Comparison of ENCODE assay signal across 12 cellular contexts in genomic region chr5:69502375-69503143, GRCh38. TPM values are rescaled to one million over a fixed set of nuclear protein-coding genes. Genes with fewer than 3 reads are reported as not detected.
DNase-seq lines count a peak whose midpoint lies in the region; ATAC-seq, FAIRE-seq and TF ChIP-seq lines count a peak whose summit lies in the region.
"Had no signal": no experiment of that assay in that cellular context is flagged by ENCODE, and none has a peak within 500 bp of the region (broad histone marks: within the 10 kb centered on the region; RNA-seq: fewer than 3 reads in every experiment).

No MANE protein-coding gene starts in this region.

- ATAC-seq in HG03159 (IDR thresholded peaks at IDR 0.05; ENCODE audit: unreplicated experiment) (no peak), left cardiac atrium (no peak), GM21528 (IDR thresholded peaks at IDR 0.05; ENCODE audit: low FRiP score, unreplicated experiment) (no peak)

- 48 to 58% (median 51%) methylated on average over 7 of the region's 7 CpGs for WGBS in small intestine, 3 donors

- H3K27me3 ChIP-seq in SJCRH30 (no peaks in the 10 kb centered on the region), small intestine (ENCODE audit: control insufficient read depth in 2 of 2, insufficient read depth in 2 of 2, low read length in 2 of 2) (no peaks in the 10 kb centered on the region)

- peak overlapping the region; percentile 90 for H3K27ac ChIP-seq in SJCRH30
- H3K27ac ChIP-seq in small intestine (ENCODE audit: low read depth in 1 of 2, low read length in 1 of 2) = peak overlapping the region; percentile 11 to 64

- intact Hi-C loops in left cardiac atrium (cut with DNase I) = no loop called here

- H3K9me3 ChIP-seq in SJCRH30 (replicated peaks) (no peaks in the 10 kb centered on the region), small intestine (ENCODE audit: control insufficient read depth, low read depth) (no peaks in the 10 kb centered on the region)

- no peak for FAIRE-seq in small intestine (lab: Jason Lieb, UNC)

- H3K36me3 ChIP-seq in SJCRH30 = no peaks in the 10 kb centered on the region
- H3K36me3 ChIP-seq in small intestine (ENCODE audit: control insufficient read depth in 2 of 2, insufficient read depth in 2 of 2, low read length in 2 of 2) = peaks cover 0 to 10% of the 10 kb centered on the region in 2 donors

- DNase-seq in H4 (ENCODE audit: low spot score) (peak; percentile 61), SJCRH30 (peak in 1 of 2 experiments; percentile 61), fibroblast of villous mesenchyme (ENCODE audit: low read depth) (peak; percentile 56), small intestine (peak; percentile 58), NCI-H2107 (lab: John Stamatoyannopoulos, UW) (no peak), left cardiac atrium (no peak)
- DNase-seq: activated CD4-positive, alpha-beta T cell treated with anti-CD3 and anti-CD28 coated beads, Interleukin-2, amount 50 U/mL, for 4 hours; amygdala; NCI-H1436 treated with DMSO at 0.1 percent for 48 hours; SHP77 treated with DMSO at 0.1 percent for 48 hours had no signal

- peaks cover 43% of the 10 kb centered on the region for H3K4me1 ChIP-seq in SJCRH30
- peaks cover 0 to 2% of the 10 kb centered on the region in 2 donors for H3K4me1 ChIP-seq in small intestine (ENCODE audit: control insufficient read depth in 2 of 2, insufficient read depth in 1 of 2, low read depth in 1 of 2, low read length in 1 of 2)

- no peak for TF ChIP-seq CTCF in fibroblast of villous mesenchyme (IDR thresholded peaks at IDR 0.05; ENCODE audit: insufficient read depth, low read depth, low read length)

- H3K4me3 ChIP-seq in SJCRH30 (no peak overlapping the region), fibroblast of villous mesenchyme (ENCODE audit: low read depth, low read length) (no peak overlapping the region), small intestine (ENCODE audit: low read depth in 1 of 2, low read length in 2 of 2) (no peak overlapping the region)

RNA-seq across cellular contexts. Expression of gene OCLN, which starts 10.0 kb away (rescaled TPM):
- 2.9 and 5.2 TPM in 2 replicates for total RNA-seq in H4 (2014; rRNA removed; shearing (Covaris generic))
- 36.1 and 36.6 TPM in 2 replicates for total RNA-seq in SJCRH30 (2014; rRNA removed; shearing (Covaris generic))
- 0.43 and 0.64 TPM in 2 replicates for total RNA-seq in fibroblast of villous mesenchyme
- polyA plus RNA-seq in small intestine = 10 to 100 TPM in 1 of 3 donors, 1 to 10 TPM in 2; 7.8 to 16.2 (median 8.5) TPM
- total RNA-seq in left cardiac atrium = 1 to 10 TPM; 1.7 to 2.0 TPM

RNA-seq across cellular contexts. Expression of gene GTF2H2C, which starts 57.4 kb away (rescaled TPM):
- 26.5 and 37.3 TPM in 2 replicates for total RNA-seq in H4 (2014; rRNA removed; shearing (Covaris generic))
- total RNA-seq in SJCRH30 (2014; rRNA removed; shearing (Covaris generic)) = 99.2 and 109 TPM in 2 replicates
- 36.1 and 47.5 TPM in 2 replicates for total RNA-seq in fibroblast of villous mesenchyme
- 10 to 100 TPM in 2 of 3 donors, 1 to 10 TPM in 1; 5.7 to 19.6 (median 12.5) TPM for polyA plus RNA-seq in small intestine
- total RNA-seq in left cardiac atrium = 10 to 100 TPM; 14.6 to 17.0 TPM

Comparison
In these comparisons a context has a peak if more than half of its experiments do, and no peak if none do; other contexts are left out.
1. DNase-seq: peak in H4 (single experiment), fibroblast of villous mesenchyme (single experiment) and small intestine (single experiment); none in NCI-H2107 (single experiment) and left cardiac atrium (single experiment).